Comparison of ENCODE assay signal across 18 cellular contexts in the genomic region with DNA sequence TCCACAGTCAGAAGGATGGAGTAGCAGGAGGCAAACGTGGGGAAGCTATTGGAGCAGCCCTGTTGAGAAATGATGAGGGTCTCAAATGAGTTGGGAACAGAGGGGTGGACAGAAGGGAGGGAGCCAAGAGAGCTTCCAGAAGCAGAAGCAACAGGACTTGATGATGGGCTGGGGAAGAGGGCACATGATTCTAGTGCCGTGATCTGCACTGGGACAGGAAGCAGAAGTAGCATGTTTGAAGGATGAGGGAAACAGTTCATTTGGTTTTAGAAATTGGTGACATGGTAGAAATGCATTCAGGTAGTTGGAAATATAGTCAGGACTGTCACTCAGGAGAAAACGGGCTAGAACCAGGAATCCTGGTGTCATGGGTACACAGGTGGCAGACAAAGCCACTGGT. TPM values are rescaled to one million over a fixed set of nuclear protein-coding genes. Genes with fewer than 3 reads are reported as not detected.
A peak's percentile ranks its signal among the peaks of the same experiment; 100 is the strongest.
DNase-seq lines count a peak whose midpoint lies in the region; ATAC-seq, FAIRE-seq and TF ChIP-seq lines count a peak whose summit lies in the region.
"Had no signal": no experiment of that assay in that cellular context is flagged by ENCODE, and none has a peak within 500 bp of the region (broad histone marks: within the 10 kb centered on the region; RNA-seq: fewer than 3 reads in every experiment).

No MANE protein-coding gene starts in this region.

- no TSS peak for BruUV-seq in MCF 10A (replicated peaks; lab: Mats Ljungman, UMichigan)

- peaks cover 8% of the 10 kb centered on the region for H3K9me3 Mint-ChIP-seq in MCF 10A (ENCODE audit: unreplicated experiment)

- no peaks in the 10 kb centered on the region for H3K9me2 ChIP-seq in Karpas-422 (replicated peaks; ENCODE audit: insufficient read depth, low read length)

- no peaks in the 10 kb centered on the region for H3K36me3 ChIP-seq in left ventricle myocardium inferior
- H3K36me3 ChIP-seq in sigmoid colon: no peaks in the 10 kb centered on the region
- peaks cover 0 to 4% (median 0%) of the 10 kb centered on the region in 4 donors for H3K36me3 ChIP-seq in upper lobe of left lung
- no peaks in the 10 kb centered on the region for H3K36me3 ChIP-seq in Karpas-422 (ENCODE audit: insufficient read depth, low read length)

- no peaks in the 10 kb centered on the region for H3K79me2 ChIP-seq in Karpas-422 (ENCODE audit: low read length)

- H3K4me1 ChIP-seq in left ventricle myocardium inferior: peaks cover 100% of the 10 kb centered on the region
- peaks cover 0 to 59% (median 40%) of the 10 kb centered on the region in 4 donors for H3K4me1 ChIP-seq in sigmoid colon
- peaks cover 58 to 89% (median 74%) of the 10 kb centered on the region in 4 donors for H3K4me1 ChIP-seq in upper lobe of left lung
- H3K4me1 ChIP-seq in Karpas-422 (ENCODE audit: low read length): no peaks in the 10 kb centered on the region

- no peak overlapping the region for H2AFZ ChIP-seq in Karpas-422 (ENCODE audit: low read length)

- ATAC-seq in left cardiac atrium (no peak), upper lobe of left lung (ENCODE audit: low FRiP score in 2 of 2) (no peak)
- ATAC-seq: Panc1 had no signal

- POLR2A ChIA-PET in MCF 10A (lab: Yijun Ruan, JAX): no interaction called here

- FAIRE-seq in GM19239 (lab: Jason Lieb, UNC): no peak
- FAIRE-seq: H1 had no signal

- H3K27me3 Mint-ChIP-seq in MCF 10A (ENCODE audit: insufficient read depth, unreplicated experiment): no peaks in the 10 kb centered on the region

- no peaks in the 10 kb centered on the region for H3K36me3 Mint-ChIP-seq in MCF 10A (ENCODE audit: insufficient read depth, unreplicated experiment)
- H3K36me3 Mint-ChIP-seq: CD14-positive monocyte had no signal

- CTCF ChIA-PET in MCF 10A (lab: Yijun Ruan, JAX): interaction anchor here (0.6 to 1.1 kb wide), 2 partner anchors 20 to 322 kb away, joined by 3 read pairs; a partner anchor contains a TSS

- no peak overlapping the region for H3K27ac Mint-ChIP-seq in MCF 10A (ENCODE audit: low read depth, unreplicated experiment)

- H3K27ac ChIP-seq in left ventricle myocardium inferior (replicated peaks): peak overlapping the region; percentile 97
- H3K27ac ChIP-seq in coronary artery: peak overlapping the region; percentile 32 to 95
- H3K27ac ChIP-seq in sigmoid colon: peak overlapping the region in 3 of 4 donors; percentile 43 to 80 (median 78)
- H3K27ac ChIP-seq in upper lobe of left lung: peak overlapping the region; percentile 84 to 91 (median 88)
- no peak overlapping the region for H3K27ac ChIP-seq in Karpas-422 (ENCODE audit: low read length)

- no peak for TF ChIP-seq EP300 in sigmoid colon (IDR thresholded peaks at IDR 0.05)
- TF ChIP-seq EP300 in upper lobe of left lung (IDR thresholded peaks at IDR 0.05): no peak

- H3K9me3 ChIP-seq in left ventricle myocardium inferior (replicated peaks) (peaks cover 19% of the 10 kb centered on the region), sigmoid colon (no peaks in the 10 kb centered on the region), upper lobe of left lung (peaks cover 0 to 6% (median 0%) of the 10 kb centered on the region in 4 donors), Karpas-422 (ENCODE audit: low read length) (no peaks in the 10 kb centered on the region)

- H3K4me3 ChIP-seq in left ventricle myocardium inferior: no peak overlapping the region
- H3K4me3 ChIP-seq in coronary artery: no peak overlapping the region
- H3K4me3 ChIP-seq in sigmoid colon: no peak overlapping the region
- H3K4me3 ChIP-seq in upper lobe of left lung: no peak overlapping the region
- no peak overlapping the region for H3K4me3 ChIP-seq in Karpas-422 (ENCODE audit: low read length)
- H3K4me3 ChIP-seq: MG63 had no signal

- no peaks in the 10 kb centered on the region for H3K4me1 Mint-ChIP-seq in MCF 10A (ENCODE audit: insufficient read depth, unreplicated experiment)

- H4K20me1 ChIP-seq in Karpas-422 (ENCODE audit: insufficient read depth, low read depth, low read length): no peaks in the 10 kb centered on the region

- no peak overlapping the region for H3K4me2 ChIP-seq in Karpas-422 (ENCODE audit: low read depth, low read length, poor library complexity, severe bottlenecking)

- no peak for TF ChIP-seq POLR2A in sigmoid colon (IDR thresholded peaks at IDR 0.05)
- no peak for TF ChIP-seq POLR2A in upper lobe of left lung (IDR thresholded peaks at IDR 0.05)

- no peaks in the 10 kb centered on the region for H3K27me3 ChIP-seq in left ventricle myocardium inferior (ENCODE audit: low read depth)
- no peaks in the 10 kb centered on the region for H3K27me3 ChIP-seq in sigmoid colon
- no peaks in the 10 kb centered on the region for H3K27me3 ChIP-seq in upper lobe of left lung
- H3K27me3 ChIP-seq in Karpas-422 (ENCODE audit: low read length): peaks cover 2% of the 10 kb centered on the region; the same call in 1 of the 2 replicates
- H3K27me3 ChIP-seq: MG63 had no signal

- no peak overlapping the region for H3K4me3 Mint-ChIP-seq in MCF 10A (ENCODE audit: unreplicated experiment)
- H3K4me3 Mint-ChIP-seq: CD14-positive monocyte had no signal

- 60 to 85% methylated on average over 3 of the region's 3 CpGs for WGBS in sigmoid colon, 2 donors
- WGBS in upper lobe of left lung, 2 donors: 54 to 59% methylated on average over 3 of the region's 3 CpGs

- TF ChIP-seq CTCF in left ventricle myocardium inferior (IDR thresholded peaks at IDR 0.05; ENCODE audit: borderline replicate concordance): no peak
- TF ChIP-seq CTCF in coronary artery (IDR thresholded peaks at IDR 0.05): no peak
- TF ChIP-seq CTCF in sigmoid colon (IDR thresholded peaks at IDR 0.05): no peak
- no peak for TF ChIP-seq CTCF in upper lobe of left lung (IDR thresholded peaks at IDR 0.05)
- TF ChIP-seq CTCF in MCF 10A (IDR thresholded peaks at IDR 0.05; ENCODE audit: unreplicated experiment): no peak

- no peak overlapping the region for H3K9ac ChIP-seq in Karpas-422 (ENCODE audit: low read length)

- DNase-seq in left ventricle myocardium inferior: no peak
- no peak for DNase-seq in left cardiac atrium
- no peak for DNase-seq in coronary artery (ENCODE audit: low spot score)
- DNase-seq in sigmoid colon: no peak
- DNase-seq in upper lobe of left lung: no peak
- DNase-seq in GM19239 (ENCODE audit: insufficient read length, low spot score): no peak
- no peak for DNase-seq in MCF 10A (ENCODE audit: unreplicated experiment)
- DNase-seq in Karpas-422: no peak
- DNase-seq: KG1, MG63, NCI-H1105 treated with DMSO at 0.1 percent for 48 hours, NCI-H187 treated with DMSO at 0.1 percent for 48 hours, NCI-H2171, NCI-H774, Right ventricle myocardium superior had no signal

- intact Hi-C loops in left ventricle myocardium inferior (cut with micrococcal nuclease) (no loop called here), left cardiac atrium (cut with DNase I) (no loop called here), sigmoid colon (cut with DNase I) (no loop called here), MCF 10A (cut with micrococcal nuclease) (no loop called here)

RNA-seq across cellular contexts. Expression of a gene that starts 19.4 kb away (rescaled TPM):
- total RNA-seq in left ventricle myocardium inferior: 60.5 TPM
- total RNA-seq in left cardiac atrium: 10 to 100 TPM; 63.4 to 65.2 TPM
- 10 to 100 TPM; 38.3 to 57.3 (median 42.8) TPM for total RNA-seq in sigmoid colon
- polyA plus RNA-seq in sigmoid colon: 10 to 100 TPM in 2 of 3 donors, 1 to 10 TPM in 1; 7.2 to 49.5 (median 10.6) TPM
- 1,000 to 10,000 TPM in 1 of 6 donors, 100 to 1,000 TPM in 5; 261 to 1,020 (median 640) TPM for total RNA-seq in upper lobe of left lung
- total RNA-seq in MCF 10A (2022): 1.7 and 4.8 TPM in 2 replicates
- not detected in 2 replicates for total RNA-seq in Karpas-422 (2014; rRNA removed; shearing (Covaris generic); ENCODE audit: low replicate concordance)
- polyA plus RNA-seq: CD14-positive monocyte had no signal
